In genomic region chr1:156009404-156009803, GRCh38 we compare ENCODE assay signal across 33 cellular contexts. TPM values are rescaled to one million over a fixed set of nuclear protein-coding genes. Genes with fewer than 3 reads are reported as not detected.
DNase-seq lines count a peak whose midpoint lies in the region; ATAC-seq, FAIRE-seq and TF ChIP-seq lines count a peak whose summit lies in the region.
"Had no signal": no experiment of that assay in that cellular context is flagged by ENCODE, and none has a peak within 500 bp of the region (broad histone marks: within the 10 kb centered on the region; RNA-seq: fewer than 3 reads in every experiment).

No MANE protein-coding gene starts in this region.

- no peak for FAIRE-seq in RCC 7860 (lab: Jason Lieb, UNC)
- FAIRE-seq: GM18507, kidney had no signal

- no peaks in the 10 kb centered on the region for H3K9me3 Mint-ChIP-seq in natural killer cell
- no peaks in the 10 kb centered on the region for H3K9me3 Mint-ChIP-seq in natural killer cell treated with Interleukin-12 subunit alpha and Interleukin-12 subunit beta and Interleukin-15 and Interleukin-18, amount 100 ng/mL, for 72 hours
- H3K9me3 Mint-ChIP-seq: activated CD4-positive, alpha-beta T cell treated with anti-CD3 and anti-CD28 coated beads, Interleukin-2, amount 10 ng/mL, durations not matched to agents 24 days and 14 days; activated T-helper 2 cell treated with anti-CD3 and anti-CD28 coated beads, Interferon-gamma antibody, Interleukin-2, Interleukin-4, amounts not matched to agents 10 μg/mL and 5 μg/mL and 100 μg/mL, durations not matched to agents 14 hours and 24 hours and 36 hours had no signal

- WGBS in hepatocyte (ENCODE audit: low lambda C conversion rate, missing lambda C conversion rate) = 58% methylated on average over 3 of the region's 3 CpGs

- H3K79me2 ChIP-seq in MM.1S (ENCODE audit: low read length) (peaks cover 29% of the 10 kb centered on the region), hepatocyte (no peaks in the 10 kb centered on the region)

- H3K36me3 Mint-ChIP-seq in natural killer cell = peaks cover 27% of the 10 kb centered on the region
- peaks cover 26% of the 10 kb centered on the region for H3K36me3 Mint-ChIP-seq in natural killer cell treated with Interleukin-12 subunit alpha and Interleukin-12 subunit beta and Interleukin-15 and Interleukin-18, amount 100 ng/mL, for 72 hours

- H3F3A ChIP-seq in MM.1S (ENCODE audit: insufficient read depth, low read length) = peaks cover 49% of the 10 kb centered on the region

- no peaks in the 10 kb centered on the region for H3K9me2 ChIP-seq in MM.1S (replicated peaks; ENCODE audit: insufficient read depth, low read length)
- no peaks in the 10 kb centered on the region for H3K9me2 ChIP-seq in hepatocyte (replicated peaks; ENCODE audit: insufficient read depth)

- no peak overlapping the region for H3K4me3 Mint-ChIP-seq in natural killer cell
- H3K4me3 Mint-ChIP-seq in natural killer cell treated with Interleukin-12 subunit alpha and Interleukin-12 subunit beta and Interleukin-15 and Interleukin-18, amount 100 ng/mL, for 72 hours = no peak overlapping the region
- H3K4me3 Mint-ChIP-seq: activated CD4-positive, alpha-beta T cell treated with anti-CD3 and anti-CD28 coated beads, Interleukin-2, amount 10 ng/mL, durations not matched to agents 24 days and 14 days had no signal

- H3K27ac Mint-ChIP-seq in natural killer cell = peak overlapping the region; percentile 62 to 70
- H3K27ac Mint-ChIP-seq in natural killer cell treated with Interleukin-12 subunit alpha and Interleukin-12 subunit beta and Interleukin-15 and Interleukin-18, amount 100 ng/mL, for 72 hours = no peak overlapping the region
- H3K27ac Mint-ChIP-seq: activated T-helper 2 cell treated with anti-CD3 and anti-CD28 coated beads, Interferon-gamma antibody, Interleukin-2, Interleukin-4, amounts not matched to agents 10 μg/mL and 5 μg/mL and 100 μg/mL, durations not matched to agents 14 hours and 24 hours and 36 hours had no signal

- no peak overlapping the region for H3K9ac ChIP-seq in MM.1S (ENCODE audit: low read length)
- no peak overlapping the region for H3K9ac ChIP-seq in skeletal muscle tissue (ENCODE audit: low read depth in 1 of 3, low read length in 3 of 3)

- H3K27me3 Mint-ChIP-seq in natural killer cell (ENCODE audit: low read depth in 2 of 2) = no peaks in the 10 kb centered on the region
- no peaks in the 10 kb centered on the region for H3K27me3 Mint-ChIP-seq in natural killer cell treated with Interleukin-12 subunit alpha and Interleukin-12 subunit beta and Interleukin-15 and Interleukin-18, amount 100 ng/mL, for 72 hours
- H3K27me3 Mint-ChIP-seq: activated CD4-positive, alpha-beta T cell treated with anti-CD3 and anti-CD28 coated beads, Interleukin-2, amount 10 ng/mL, durations not matched to agents 24 days and 14 days had no signal

- H2AFZ ChIP-seq in MM.1S (ENCODE audit: low read length) = no peak overlapping the region
- no peak overlapping the region for H2AFZ ChIP-seq in hepatocyte

- H3K36me3 ChIP-seq in MM.1S (replicated peaks; ENCODE audit: insufficient read depth, low read length) = peaks cover 13% of the 10 kb centered on the region
- peaks cover 7% of the 10 kb centered on the region for H3K36me3 ChIP-seq in hepatocyte (replicated peaks; ENCODE audit: insufficient read depth, low read depth)
- H3K36me3 ChIP-seq in skeletal muscle tissue (ENCODE audit: control insufficient read depth in 3 of 3, insufficient read depth in 3 of 3, low read length in 3 of 3) = peaks cover 36 to 45% (median 42%) of the 10 kb centered on the region in 3 donors

- peak overlapping the region; percentile 46 for H3K4me2 ChIP-seq in MM.1S (ENCODE audit: low read depth, low read length)
- H3K4me2 ChIP-seq in hepatocyte = no peak overlapping the region

- H3K4me3 ChIP-seq in MM.1S (ENCODE audit: low read length) = no peak overlapping the region
- H3K4me3 ChIP-seq in hepatocyte = no peak overlapping the region
- no peak overlapping the region for H3K4me3 ChIP-seq in skeletal muscle tissue (ENCODE audit: low read length in 3 of 3)
- H3K4me3 ChIP-seq: psoas muscle, sigmoid colon, testis had no signal

- H3K27me3 ChIP-seq in MM.1S (replicated peaks; ENCODE audit: insufficient read depth, low read length) = no peaks in the 10 kb centered on the region
- H3K27me3 ChIP-seq in hepatocyte = no peaks in the 10 kb centered on the region
- no peaks in the 10 kb centered on the region for H3K27me3 ChIP-seq in skeletal muscle tissue (ENCODE audit: control insufficient read depth in 3 of 3, insufficient read depth in 3 of 3, low read length in 3 of 3)
- H3K27me3 ChIP-seq: sigmoid colon, testis had no signal

- H3K4me1 ChIP-seq in MM.1S (ENCODE audit: low read length) = peaks cover 63% of the 10 kb centered on the region
- H3K4me1 ChIP-seq in hepatocyte (ENCODE audit: insufficient read depth) = no peaks in the 10 kb centered on the region
- peaks cover 3 to 11% (median 9%) of the 10 kb centered on the region in 3 donors for H3K4me1 ChIP-seq in skeletal muscle tissue (ENCODE audit: control insufficient read depth in 3 of 3, insufficient read depth in 3 of 3, low read length in 3 of 3)
- H3K4me1 ChIP-seq: sigmoid colon had no signal

- no peak for TF ChIP-seq CTCF in natural killer cell (IDR thresholded peaks at IDR 0.05)
- TF ChIP-seq CTCF in MM.1S (IDR thresholded peaks at IDR 0.05; ENCODE audit: low read length) = no peak
- TF ChIP-seq CTCF in hepatocyte (IDR thresholded peaks at IDR 0.05; ENCODE audit: poor library complexity) = no peak

- H4K20me1 ChIP-seq in MM.1S (ENCODE audit: insufficient read depth, low read length) (no peaks in the 10 kb centered on the region), hepatocyte (ENCODE audit: insufficient read depth, poor library complexity, severe bottlenecking) (no peaks in the 10 kb centered on the region)

- no peak for ATAC-seq in natural killer cell
- no peak for ATAC-seq in natural killer cell treated with Interleukin-12 subunit alpha and Interleukin-12 subunit beta and Interleukin-15 and Interleukin-18, amount 100 ng/mL, for 72 hours
- ATAC-seq: PC-3 had no signal

- DNase-seq in natural killer cell (no peak), MM.1S (no peak), hepatocyte (ENCODE audit: low spot score) (no peak), NCI-H526 (lab: John Stamatoyannopoulos, UW) (no peak), NCI-H2029 treated with DMSO at 0.1 percent for 48 hours (lab: John Stamatoyannopoulos, UW) (no peak), RCC 7860 (ENCODE audit: low spot score) (no peak)
- no peak for DNase-seq in natural killer cell treated with Interleukin-12 subunit alpha and Interleukin-12 subunit beta and Interleukin-15 and Interleukin-18, amount 100 ng/mL, for 72 hours (ENCODE audit: low spot score)
- DNase-seq: activated CD4-positive, alpha-beta T cell treated with anti-CD3 and anti-CD28 coated beads, Interleukin-2, amount 10 ng/mL, durations not matched to agents 24 days and 14 days; C1 segment of cervical spinal cord; Calu3; cerebellar nuclear complex; DND-41; effector CD4-positive, alpha-beta T cell; HCEC 1CT; kidney; NCI-H1048; NCI-H1694 treated with DMSO at 0.1 percent for 48 hours; NCI-H2171; NCI-H510A treated with DMSO at 0.1 percent for 48 hours; PC-3; psoas muscle; SHP77; sigmoid colon; stimulated activated CD4-positive, alpha-beta T cell treated with anti-CD3 and anti-CD28 coated beads, Interleukin-4, amount 100 ng/mL, for 4 hours; stimulated activated naive CD4-positive, alpha-beta T cell; T-helper 9 cell; testis; WERI-Rb-1 had no signal

- H3K9me3 ChIP-seq in MM.1S (replicated peaks; ENCODE audit: insufficient read depth, low read length) (no peaks in the 10 kb centered on the region), hepatocyte (ENCODE audit: low read depth) (no peaks in the 10 kb centered on the region), skeletal muscle tissue (ENCODE audit: control insufficient read depth in 3 of 3, low read length in 3 of 3) (no peaks in the 10 kb centered on the region)
- H3K9me3 ChIP-seq: psoas muscle, sigmoid colon, testis had no signal

- H3K27ac ChIP-seq in MM.1S (ENCODE audit: low read length) = peak overlapping the region; percentile 39; the same call in 1 of the 2 replicates
- peak overlapping the region; percentile 3 for H3K27ac ChIP-seq in hepatocyte
- H3K27ac ChIP-seq in skeletal muscle tissue (ENCODE audit: low read depth, low read length) = peak overlapping the region; percentile 45
- H3K27ac ChIP-seq: psoas muscle, sigmoid colon, testis, WERI-Rb-1 had no signal

- intact Hi-C loops in natural killer cell (cut with micrococcal nuclease) = no loop called here

- peaks cover 33 to 39% of the 10 kb centered on the region in 2 donors for H3K4me1 Mint-ChIP-seq in natural killer cell
- H3K4me1 Mint-ChIP-seq in natural killer cell treated with Interleukin-12 subunit alpha and Interleukin-12 subunit beta and Interleukin-15 and Interleukin-18, amount 100 ng/mL, for 72 hours (ENCODE audit: low read depth in 2 of 2) = peaks cover 25 to 27% of the 10 kb centered on the region in 2 donors

RNA-seq across cellular contexts. Expression of gene SSR2, which starts 11.3 kb away (rescaled TPM):
- total RNA-seq in natural killer cell (100 to 1,000 TPM; 209 to 215 (median 211) TPM), hepatocyte (393 and 416 TPM in 2 replicates), skeletal muscle tissue (276 TPM)
- 100 to 1,000 TPM; 240 to 299 TPM for total RNA-seq in natural killer cell treated with Interleukin-12 subunit alpha and Interleukin-12 subunit beta and Interleukin-15 and Interleukin-18, amount 100 ng/mL, for 72 hours
- 326 and 360 TPM in 2 replicates for polyA plus RNA-seq in hepatocyte

RNA-seq across cellular contexts. Expression of gene ARHGEF2, which starts 31.1 kb away (rescaled TPM):
- total RNA-seq in natural killer cell = 100 to 1,000 TPM; 143 to 200 (median 147) TPM
- total RNA-seq in natural killer cell treated with Interleukin-12 subunit alpha and Interleukin-12 subunit beta and Interleukin-15 and Interleukin-18, amount 100 ng/mL, for 72 hours = 100 to 1,000 TPM; 205 to 234 TPM
- 36.5 and 46.9 TPM in 2 replicates for total RNA-seq in hepatocyte
- 27.1 and 30.1 TPM in 2 replicates for polyA plus RNA-seq in hepatocyte
- total RNA-seq in skeletal muscle tissue = 135 TPM

RNA-seq across cellular contexts. Expression of gene UBQLN4, which starts 44.2 kb away (rescaled TPM):
- total RNA-seq in natural killer cell = 10 to 100 TPM; 14.4 to 23.5 (median 23.5) TPM
- total RNA-seq in natural killer cell treated with Interleukin-12 subunit alpha and Interleukin-12 subunit beta and Interleukin-15 and Interleukin-18, amount 100 ng/mL, for 72 hours = 10 to 100 TPM; 30.4 to 51.4 TPM
- 35.3 and 37.8 TPM in 2 replicates for total RNA-seq in hepatocyte
- polyA plus RNA-seq in hepatocyte = 29.5 and 35.5 TPM in 2 replicates
- total RNA-seq in skeletal muscle tissue = 15.7 TPM

RNA-seq across cellular contexts. Expression of gene LAMTOR2, which starts 45.2 kb away (rescaled TPM):
- total RNA-seq in natural killer cell (10 to 100 TPM; 23.5 to 26.1 (median 24.6) TPM), hepatocyte (48.5 and 73.1 TPM in 2 replicates), skeletal muscle tissue (35.0 TPM)
- 10 to 100 TPM; 34.0 to 35.6 TPM for total RNA-seq in natural killer cell treated with Interleukin-12 subunit alpha and Interleukin-12 subunit beta and Interleukin-15 and Interleukin-18, amount 100 ng/mL, for 72 hours
- 142 and 165 TPM in 2 replicates for polyA plus RNA-seq in hepatocyte

RNA-seq across cellular contexts. Expression of gene RAB25, which starts 51.6 kb away (rescaled TPM):
- total RNA-seq in natural killer cell (under 1 TPM in 1 of 3 donors, not detected in 2; 0.82 TPM), hepatocyte (71.1 and 77.9 TPM in 2 replicates), skeletal muscle tissue (not detected)
- total RNA-seq in natural killer cell treated with Interleukin-12 subunit alpha and Interleukin-12 subunit beta and Interleukin-15 and Interleukin-18, amount 100 ng/mL, for 72 hours = not detected
- 91.6 and 106 TPM in 2 replicates for polyA plus RNA-seq in hepatocyte
- total RNA-seq: activated CD4-positive, alpha-beta T cell treated with anti-CD3 and anti-CD28 coated beads, Interleukin-2, amount 10 ng/mL, durations not matched to agents 24 days and 14 days; fibroblast of villous mesenchyme; LHCN-M2; psoas muscle; sigmoid colon had no signal

Comparison
In these comparisons a context has a peak if more than half of its experiments do, and no peak if none do; other contexts are left out.
1. H3K27ac Mint-ChIP-seq: peak in natural killer cell (2 of 2); none in natural killer cell treated with Interleukin-12 subunit alpha and Interleukin-12 subunit beta and Interleukin-15 and Interleukin-18, amount 100 ng/mL, for 72 hours (0 of 2).
2. Peak in every context shown above with its lines, with median percentiles within 50 percentile points of each other: H3K27ac ChIP-seq.